ENCODE assay signal across 1 cellular context in genomic region chr9:135906291-135907005, GRCh38.
A peak's percentile ranks its signal among the peaks of the same experiment; 100 is the strongest.
TF ChIP-seq lines count a peak whose summit lies in the region.

No MANE protein-coding gene starts in this region.

TF ChIP-seq in IMR-90, 13 proteins besides CTCF, POLR2A, EP300 and RAD21:
- 0 out of 2 replicates have a peak, but pooled peaks have one; percentile 54 for TF ChIP-seq MXI1 (IDR thresholded peaks at IDR 0.05; ENCODE audit: borderline replicate concordance, low read depth, low read length)
- TF ChIP-seq CEBPB (IDR thresholded peaks at IDR 0.05; ENCODE audit: low read depth, low read length), result no peak
